9 cellular contexts compared by ENCODE assay signal in the genomic region with DNA sequence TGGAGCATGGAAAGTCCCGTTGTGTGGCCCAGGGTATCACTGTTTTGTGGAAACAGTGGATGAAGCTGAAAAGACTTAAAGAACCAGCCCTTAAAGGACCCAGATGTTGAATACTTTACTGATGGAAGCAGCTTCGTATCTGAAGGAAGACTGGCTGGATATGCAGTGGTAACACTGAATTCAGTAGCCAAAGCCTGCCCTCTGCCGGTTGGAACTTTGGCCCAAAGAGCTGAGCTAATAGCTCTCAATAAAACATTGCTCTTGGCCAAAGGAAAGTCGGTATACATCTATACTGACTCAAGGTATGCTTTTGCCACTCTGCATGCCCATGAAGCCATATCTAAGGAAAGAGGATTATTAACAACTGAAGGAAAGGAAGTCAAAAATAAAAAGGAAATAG.
DNase-seq lines count a peak whose midpoint lies in the region; ATAC-seq, FAIRE-seq and TF ChIP-seq lines count a peak whose summit lies in the region.
"Had no signal": no experiment of that assay in that cellular context is flagged by ENCODE, and none has a peak within 500 bp of the region (broad histone marks: within the 10 kb centered on the region; RNA-seq: fewer than 3 reads in every experiment).

No MANE protein-coding gene starts in this region.

- no peak for FAIRE-seq in astrocyte (lab: Jason Lieb, UNC)

- BruUV-seq in HCT116 (replicated peaks; lab: Mats Ljungman, UMichigan) = no TSS peak

- TF ChIP-seq CTCF in HCT116 (IDR thresholded peaks at IDR 0.05 in 2 of 3, conservative IDR thresholded peaks at IDR 0.05 in 1 of 3; ENCODE audit: borderline replicate concordance in 1 of 3, insufficient read depth in 1 of 3, low read depth in 2 of 3, low read length in 2 of 3) = peak in 2 of 3 experiments; percentile 27 to 41; a peak in 3 of 6 replicates
- peak; percentile 43 for TF ChIP-seq CTCF in astrocyte (IDR thresholded peaks at IDR 0.05; ENCODE audit: insufficient read depth, low read depth, low read length)

- no peak for TF ChIP-seq POLR2A in HCT116 (IDR thresholded peaks at IDR 0.05; ENCODE audit: borderline replicate concordance, extremely low read depth, insufficient read depth, insufficient read length)

- H3K79me2 ChIP-seq in HCT116 (ENCODE audit: insufficient read depth, low read length) (no peaks in the 10 kb centered on the region), astrocyte (ENCODE audit: insufficient read depth, low read length) (no peaks in the 10 kb centered on the region)

- H3K36me3 ChIP-seq in HCT116 (ENCODE audit: control insufficient read depth in 1 of 2, insufficient read depth in 2 of 2, low read length in 2 of 2) (no peaks in the 10 kb centered on the region), astrocyte (ENCODE audit: insufficient read depth, low read length) (no peaks in the 10 kb centered on the region)

- intact Hi-C loops in HCT116 (cut with micrococcal nuclease) = loop anchor here (1.0 to 5.0 kb wide), 2 partner anchors 702 to 801 kb away; no protein-coding TSS in a partner anchor

- H3K9me3 ChIP-seq in HCT116 (ENCODE audit: control insufficient read depth in 1 of 2, insufficient read depth in 1 of 2, low read depth in 1 of 2, low read length in 2 of 2) (no peaks in the 10 kb centered on the region; a peak in 1 of 4 replicates), astrocyte (ENCODE audit: insufficient read depth, low read depth, low read length) (peaks cover 4% of the 10 kb centered on the region)

- ATAC-seq in HCT116 = no peak

- peaks cover 4% of the 10 kb centered on the region for H3K4me1 Mint-ChIP-seq in astrocyte (ENCODE audit: low read depth, unreplicated experiment)
- H3K4me1 Mint-ChIP-seq: IgD-negative memory B cell had no signal

- H3K4me1 ChIP-seq in HCT116 (ENCODE audit: control insufficient read depth in 1 of 2, insufficient read depth in 2 of 2, low read length in 2 of 2) = no peaks in the 10 kb centered on the region
- no peaks in the 10 kb centered on the region for H3K4me1 ChIP-seq in astrocyte (ENCODE audit: insufficient read depth, low read length)

- H3K27me3 ChIP-seq in HCT116 (ENCODE audit: insufficient read depth, low read length) (no peaks in the 10 kb centered on the region), astrocyte (ENCODE audit: insufficient read depth, low read length) (no peaks in the 10 kb centered on the region)

- H3K9me3 Mint-ChIP-seq in astrocyte (ENCODE audit: unreplicated experiment) = peaks cover 9% of the 10 kb centered on the region

- H3K27me3 Mint-ChIP-seq in astrocyte (ENCODE audit: low read depth, unreplicated experiment) = no peaks in the 10 kb centered on the region
- H3K27me3 Mint-ChIP-seq: IgD-negative memory B cell had no signal

- RAD21 ChIA-PET in HCT116 (lab: Charles Lee; ENCODE audit: low non-redundant PET in 1 of 2, low total read pairs in 2 of 2, uncharacterized antibody in 2 of 2, unreplicated experiment in 2 of 2) = no interaction called here

- peak; percentile 35; the same call in 1 of the 2 replicates for TF ChIP-seq RAD21 in HCT116 (IDR thresholded peaks at IDR 0.05; ENCODE audit: low read depth)

- H3K4me3 ChIP-seq in HCT116 (replicated peaks in 1 of 2; ENCODE audit: low read depth in 1 of 2, low read length in 2 of 2) (no peak overlapping the region), astrocyte (ENCODE audit: insufficient read depth, low read depth, low read length) (no peak overlapping the region)

- H3K4me2 ChIP-seq in HCT116 (ENCODE audit: low read length) (no peak overlapping the region), astrocyte (ENCODE audit: low read length) (no peak overlapping the region)

- H3K9ac ChIP-seq in HCT116 (ENCODE audit: low read length) (no peak overlapping the region), astrocyte (ENCODE audit: low read length) (no peak overlapping the region)

- H2AFZ ChIP-seq in HCT116 (ENCODE audit: low read depth, low read length, poor library complexity, severe bottlenecking) = no peak overlapping the region
- H2AFZ ChIP-seq in astrocyte (ENCODE audit: low read depth, low read length) = no peak overlapping the region

- DNase-seq in COLO668 (lab: John Stamatoyannopoulos, UW; ENCODE audit: unreplicated experiment) (peak; percentile 59), HCT116 (ENCODE audit: low read depth, low spot score) (no peak), NCI-H748 treated with DMSO at 0.1 percent for 48 hours (lab: John Stamatoyannopoulos, UW) (peak; percentile 6), astrocyte (ENCODE audit: low read depth) (peak; percentile 16), iPS DF 19.7 (ENCODE audit: low read depth, low spot score) (peak; percentile 17), hepatic stellate cell (ENCODE audit: low spot score) (no peak), NCI-H1436 treated with DMSO at 0.1 percent for 48 hours (lab: John Stamatoyannopoulos, UW) (no peak)
- DNase-seq in stimulated activated CD4-positive, alpha-beta T cell treated with anti-CD3 and anti-CD28 coated beads, Interleukin-12 subunit alpha, Interleukin-12 subunit beta, amount 100 ng/mL, for 48 hours (ENCODE audit: low read depth in 2 of 3, low spot score in 1 of 3) = peak; percentile 2 to 24 (median 5)

- no peaks in the 10 kb centered on the region for H3K9me2 ChIP-seq in HCT116 (ENCODE audit: insufficient read depth)

- CTCF ChIA-PET in HCT116 (lab: Charles Lee) = interaction anchor here (1.1 to 1.7 kb wide), 2 partner anchors 424 to 801 kb away, joined by 11 to 14 read pairs; no protein-coding TSS in a partner anchor

- POLR2A ChIA-PET in HCT116 (lab: Charles Lee) = no interaction called here

- H4K20me1 ChIP-seq in HCT116 (ENCODE audit: insufficient read depth) = no peaks in the 10 kb centered on the region
- no peaks in the 10 kb centered on the region for H4K20me1 ChIP-seq in astrocyte (ENCODE audit: insufficient read depth, low read length)

- H3K27ac ChIP-seq in HCT116 (ENCODE audit: low read depth, low read length) (no peak overlapping the region), astrocyte (ENCODE audit: low read depth, low read length) (no peak overlapping the region)

- no peak overlapping the region for H3K4me3 Mint-ChIP-seq in astrocyte (ENCODE audit: unreplicated experiment)
- H3K4me3 Mint-ChIP-seq: IgD-negative memory B cell had no signal

- H3K36me3 Mint-ChIP-seq in astrocyte (ENCODE audit: low read depth, unreplicated experiment) = no peaks in the 10 kb centered on the region

- H3K27ac Mint-ChIP-seq in astrocyte (ENCODE audit: unreplicated experiment) = no peak overlapping the region

TF ChIP-seq in HCT116, 20 proteins besides CTCF, POLR2A, EP300 and RAD21:
- TF ChIP-seq CEBPB (IDR thresholded peaks at IDR 0.05; ENCODE audit: low read depth) (no peak), POLR2AphosphoS5 (IDR thresholded peaks at IDR 0.05; ENCODE audit: low read depth, low read length) (no peak), EZH2phosphoT487 (IDR thresholded peaks at IDR 0.05; ENCODE audit: borderline replicate concordance) (no peak), JUND (IDR thresholded peaks at IDR 0.05) (no peak)
- TF ChIP-seq, protein P1, sequence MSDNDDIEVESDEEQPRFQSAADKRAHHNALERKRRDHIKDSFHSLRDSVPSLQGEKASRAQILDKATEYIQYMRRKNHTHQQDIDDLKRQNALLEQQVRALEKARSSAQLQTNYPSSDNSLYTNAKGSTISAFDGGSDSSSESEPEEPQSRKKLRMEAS (IDR thresholded peaks at IDR 0.05) = no peak
- TF ChIP-seq, protein P2, sequence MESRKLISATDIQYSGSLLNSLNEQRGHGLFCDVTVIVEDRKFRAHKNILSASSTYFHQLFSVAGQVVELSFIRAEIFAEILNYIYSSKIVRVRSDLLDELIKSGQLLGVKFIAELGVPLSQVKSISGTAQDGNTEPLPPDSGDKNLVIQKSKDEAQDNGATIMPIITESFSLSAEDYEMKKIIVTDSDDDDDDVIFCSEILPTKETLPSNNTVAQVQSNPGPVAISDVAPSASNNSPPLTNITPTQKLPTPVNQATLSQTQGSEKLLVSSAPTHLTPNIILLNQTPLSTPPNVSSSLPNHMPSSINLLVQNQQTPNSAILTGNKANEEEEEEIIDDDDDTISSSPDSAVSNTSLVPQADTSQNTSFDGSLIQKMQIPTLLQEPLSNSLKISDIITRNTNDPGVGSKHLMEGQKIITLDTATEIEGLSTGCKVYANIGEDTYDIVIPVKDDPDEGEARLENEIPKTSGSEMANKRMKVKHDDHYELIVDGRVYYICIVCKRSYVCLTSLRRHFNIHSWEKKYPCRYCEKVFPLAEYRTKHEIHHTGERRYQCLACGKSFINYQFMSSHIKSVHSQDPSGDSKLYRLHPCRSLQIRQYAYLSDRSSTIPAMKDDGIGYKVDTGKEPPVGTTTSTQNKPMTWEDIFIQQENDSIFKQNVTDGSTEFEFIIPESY (IDR thresholded peaks at IDR 0.05; ENCODE audit: extremely low read depth, insufficient replicate concordance, low read length) = no peak

Comparison
In these comparisons a context has a peak if more than half of its experiments do, and no peak if none do; other contexts are left out.
1. DNase-seq: peak in COLO668 (single experiment), NCI-H748 treated with DMSO at 0.1 percent for 48 hours (single experiment), astrocyte (single experiment), iPS DF 19.7 (single experiment) and stimulated activated CD4-positive, alpha-beta T cell treated with anti-CD3 and anti-CD28 coated beads, Interleukin-12 subunit alpha, Interleukin-12 subunit beta, amount 100 ng/mL, for 48 hours (3 of 3); none in HCT116 (single experiment), hepatic stellate cell (single experiment) and NCI-H1436 treated with DMSO at 0.1 percent for 48 hours (single experiment).